ENCODE assay signal across 12 cellular contexts in genomic region chr1:6034750-6035096, GRCh38. TPM values are rescaled to one million over a fixed set of nuclear protein-coding genes. Genes with fewer than 3 reads are reported as not detected.
DNase-seq lines count a peak whose midpoint lies in the region; ATAC-seq and TF ChIP-seq lines count a peak whose summit lies in the region.
"Had no signal": no experiment of that assay in that cellular context is flagged by ENCODE, and none has a peak within 500 bp of the region (broad histone marks: within the 10 kb centered on the region; RNA-seq: fewer than 3 reads in every experiment).

No MANE protein-coding gene starts in this region.

- TF ChIP-seq CTCF in progenitor cell of endocrine pancreas (IDR thresholded peaks at IDR 0.05; ENCODE audit: unreplicated experiment) (peak; percentile 1), GM10266 (IDR thresholded peaks at IDR 0.05; ENCODE audit: control insufficient read depth, insufficient read depth, low read depth, missing control alignments) (no peak)

- peaks cover 96% of the 10 kb centered on the region for H3K36me3 Mint-ChIP-seq in activated T-cell treated with anti-CD3 and anti-CD28 coated beads, Interleukin-2, amount 50 U/mL, for 24 hours (ENCODE audit: low read depth)
- peaks cover 26% of the 10 kb centered on the region for H3K36me3 Mint-ChIP-seq in central memory CD8-positive, alpha-beta T cell (ENCODE audit: insufficient read depth)
- H3K36me3 Mint-ChIP-seq in progenitor cell of endocrine pancreas (ENCODE audit: insufficient read depth): no peaks in the 10 kb centered on the region

- H3K9me3 ChIP-seq in SJCRH30 (replicated peaks): no peaks in the 10 kb centered on the region
- H3K9me3 ChIP-seq: left lung, psoas muscle, stomach had no signal

- H3K9me3 Mint-ChIP-seq in activated T-cell treated with anti-CD3 and anti-CD28 coated beads, Interleukin-2, amount 50 U/mL, for 24 hours: no peaks in the 10 kb centered on the region
- H3K9me3 Mint-ChIP-seq in central memory CD8-positive, alpha-beta T cell: no peaks in the 10 kb centered on the region
- H3K9me3 Mint-ChIP-seq in progenitor cell of endocrine pancreas (ENCODE audit: low read depth): no peaks in the 10 kb centered on the region

- peaks cover 82% of the 10 kb centered on the region for H3K4me1 Mint-ChIP-seq in activated T-cell treated with anti-CD3 and anti-CD28 coated beads, Interleukin-2, amount 50 U/mL, for 24 hours (ENCODE audit: low read depth)
- H3K4me1 Mint-ChIP-seq in central memory CD8-positive, alpha-beta T cell: peaks cover 66% of the 10 kb centered on the region
- H3K4me1 Mint-ChIP-seq in progenitor cell of endocrine pancreas (ENCODE audit: low read depth): no peaks in the 10 kb centered on the region

- no peaks in the 10 kb centered on the region for H3K36me3 ChIP-seq in SJCRH30
- H3K36me3 ChIP-seq: stomach had no signal

- H3K27ac Mint-ChIP-seq in activated T-cell treated with anti-CD3 and anti-CD28 coated beads, Interleukin-2, amount 50 U/mL, for 24 hours: peak overlapping the region; percentile 80
- H3K27ac Mint-ChIP-seq in central memory CD8-positive, alpha-beta T cell (ENCODE audit: low read depth): peak overlapping the region; percentile 86
- no peak overlapping the region for H3K27ac Mint-ChIP-seq in progenitor cell of endocrine pancreas

- no peak for DNase-seq in activated T-cell treated with anti-CD3 and anti-CD28 coated beads, Interleukin-2, amount 50 U/mL, for 24 hours
- DNase-seq in activated T-cell treated with anti-CD3 and anti-CD28 coated beads, Interleukin-2, amount 50 U/mL, for 48 hours: no peak
- DNase-seq in NCI-H69 (lab: John Stamatoyannopoulos, UW): peak; percentile 46
- no peak for DNase-seq in central memory CD8-positive, alpha-beta T cell (ENCODE audit: low spot score in 2 of 2)
- DNase-seq in progenitor cell of endocrine pancreas (ENCODE audit: low spot score, unreplicated experiment): no peak
- DNase-seq in NCI-H187 treated with DMSO at 0.1 percent for 48 hours (lab: John Stamatoyannopoulos, UW): no peak
- DNase-seq in GM10266 (ENCODE audit: extremely low spot score): no peak
- no peak for DNase-seq in SJCRH30
- DNase-seq: GDM1 had no signal

- ATAC-seq in central memory CD8-positive, alpha-beta T cell (replicated peaks; ENCODE audit: extremely low read depth, poor library complexity, severe bottlenecking): no peak

- no peak overlapping the region for H3K4me3 Mint-ChIP-seq in activated T-cell treated with anti-CD3 and anti-CD28 coated beads, Interleukin-2, amount 50 U/mL, for 24 hours
- no peak overlapping the region for H3K4me3 Mint-ChIP-seq in central memory CD8-positive, alpha-beta T cell
- H3K4me3 Mint-ChIP-seq in progenitor cell of endocrine pancreas (ENCODE audit: low read depth): no peak overlapping the region

- H3K27ac ChIP-seq in SJCRH30: no peak overlapping the region
- H3K27ac ChIP-seq: left lung, psoas muscle, stomach had no signal

- no peaks in the 10 kb centered on the region for H3K4me1 ChIP-seq in SJCRH30
- H3K4me1 ChIP-seq: psoas muscle had no signal

- H3K27me3 ChIP-seq in SJCRH30: peaks cover 10% of the 10 kb centered on the region; the same call in 1 of the 2 replicates
- H3K27me3 ChIP-seq: left lung had no signal

- H3K27me3 Mint-ChIP-seq in activated T-cell treated with anti-CD3 and anti-CD28 coated beads, Interleukin-2, amount 50 U/mL, for 24 hours: no peaks in the 10 kb centered on the region
- H3K27me3 Mint-ChIP-seq in central memory CD8-positive, alpha-beta T cell: no peaks in the 10 kb centered on the region
- peaks cover 34% of the 10 kb centered on the region for H3K27me3 Mint-ChIP-seq in progenitor cell of endocrine pancreas

- no peak overlapping the region for H3K4me3 ChIP-seq in SJCRH30
- H3K4me3 ChIP-seq: left lung, psoas muscle, stomach had no signal

RNA-seq across cellular contexts. Expression of gene KCNAB2, which starts 11.0 kb away (rescaled TPM):
- total RNA-seq in progenitor cell of endocrine pancreas: 5.8 and 6.9 TPM in 2 replicates
- total RNA-seq in SJCRH30 (2014; rRNA removed; shearing (Covaris generic)): 0.56 and 0.77 TPM in 2 replicates

RNA-seq across cellular contexts. Expression of gene NPHP4, which starts 42.5 kb away (rescaled TPM):
- 26.6 and 29.9 TPM in 2 replicates for total RNA-seq in progenitor cell of endocrine pancreas
- 6.4 and 7.3 TPM in 2 replicates for total RNA-seq in SJCRH30 (2014; rRNA removed; shearing (Covaris generic))
